In the genomic region with DNA sequence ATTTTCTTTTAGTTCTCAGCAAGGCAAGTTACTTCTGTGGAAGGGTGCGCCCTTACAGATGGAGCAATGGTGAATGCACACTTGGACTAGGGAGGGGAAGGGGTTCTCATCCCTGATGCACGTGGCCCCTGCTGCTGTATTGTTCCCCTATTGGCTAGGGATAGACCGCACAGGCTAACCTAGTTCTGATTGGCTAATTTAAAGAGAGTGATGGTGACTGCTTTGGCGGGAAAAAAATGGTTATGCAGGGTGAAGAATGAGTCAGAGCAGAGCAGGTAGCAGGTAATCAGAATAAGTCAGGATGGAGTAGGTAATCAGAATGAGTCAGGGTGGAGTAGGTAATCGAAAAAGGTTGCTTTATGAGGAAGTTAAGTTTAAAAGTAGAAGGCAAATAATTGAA, we compare ENCODE assay signal across 1 cellular context.
TF ChIP-seq lines count a peak whose summit lies in the region.

No MANE protein-coding gene starts in this region.

TF ChIP-seq in K562, 482 proteins besides CTCF, POLR2A, EP300 and RAD21 (continued from another document):
- TF ChIP-seq ZNF436 (CRISPR knock-in tag; IDR thresholded peaks at IDR 0.05) = no peak
- TF ChIP-seq, protein P1, sequence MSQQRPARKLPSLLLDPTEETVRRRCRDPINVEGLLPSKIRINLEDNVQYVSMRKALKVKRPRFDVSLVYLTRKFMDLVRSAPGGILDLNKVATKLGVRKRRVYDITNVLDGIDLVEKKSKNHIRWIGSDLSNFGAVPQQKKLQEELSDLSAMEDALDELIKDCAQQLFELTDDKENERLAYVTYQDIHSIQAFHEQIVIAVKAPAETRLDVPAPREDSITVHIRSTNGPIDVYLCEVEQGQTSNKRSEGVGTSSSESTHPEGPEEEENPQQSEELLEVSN (IDR thresholded peaks at IDR 0.05; ENCODE audit: borderline replicate concordance in 1 of 2, extremely low read depth in 1 of 2, insufficient read depth in 1 of 2, insufficient read length in 1 of 2, low read depth in 1 of 2, low read length in 1 of 2, poor library complexity in 1 of 2, severe bottlenecking in 1 of 2) = peak in 1 of 2 experiments; percentile 53
- no peak for TF ChIP-seq BRF1 (IDR thresholded peaks at IDR 0.05; ENCODE audit: borderline replicate concordance, extremely low read depth, insufficient read length)
- no peak for TF ChIP-seq HDAC1 (IDR thresholded peaks at IDR 0.05)
- peak; percentile 76 for TF ChIP-seq MYBL2 (IDR thresholded peaks at IDR 0.05; ENCODE audit: low read depth)
- no peak for TF ChIP-seq MYBL2 (CRISPR knock-in tag; IDR thresholded peaks at IDR 0.05; ENCODE audit: borderline replicate concordance)
- TF ChIP-seq PTTG1 (tag; IDR thresholded peaks at IDR 0.05; ENCODE audit: low read depth) = no peak
- TF ChIP-seq TCF7L2 (IDR thresholded peaks at IDR 0.05; ENCODE audit: low read depth, low read length) = no peak
- no peak for TF ChIP-seq ZNF232 (CRISPR knock-in tag; IDR thresholded peaks at IDR 0.05)
- TF ChIP-seq PHTF2 (CRISPR knock-in tag; IDR thresholded peaks at IDR 0.05) = no peak
- TF ChIP-seq ZNF408 (CRISPR knock-in tag; IDR thresholded peaks at IDR 0.05; ENCODE audit: low read depth) = no peak
- TF ChIP-seq, protein P2, sequence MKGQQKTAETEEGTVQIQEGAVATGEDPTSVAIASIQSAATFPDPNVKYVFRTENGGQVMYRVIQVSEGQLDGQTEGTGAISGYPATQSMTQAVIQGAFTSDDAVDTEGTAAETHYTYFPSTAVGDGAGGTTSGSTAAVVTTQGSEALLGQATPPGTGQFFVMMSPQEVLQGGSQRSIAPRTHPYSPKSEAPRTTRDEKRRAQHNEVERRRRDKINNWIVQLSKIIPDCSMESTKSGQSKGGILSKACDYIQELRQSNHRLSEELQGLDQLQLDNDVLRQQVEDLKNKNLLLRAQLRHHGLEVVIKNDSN (CRISPR knock-in tag; IDR thresholded peaks at IDR 0.05) = no peak
- TF ChIP-seq, protein P3, sequence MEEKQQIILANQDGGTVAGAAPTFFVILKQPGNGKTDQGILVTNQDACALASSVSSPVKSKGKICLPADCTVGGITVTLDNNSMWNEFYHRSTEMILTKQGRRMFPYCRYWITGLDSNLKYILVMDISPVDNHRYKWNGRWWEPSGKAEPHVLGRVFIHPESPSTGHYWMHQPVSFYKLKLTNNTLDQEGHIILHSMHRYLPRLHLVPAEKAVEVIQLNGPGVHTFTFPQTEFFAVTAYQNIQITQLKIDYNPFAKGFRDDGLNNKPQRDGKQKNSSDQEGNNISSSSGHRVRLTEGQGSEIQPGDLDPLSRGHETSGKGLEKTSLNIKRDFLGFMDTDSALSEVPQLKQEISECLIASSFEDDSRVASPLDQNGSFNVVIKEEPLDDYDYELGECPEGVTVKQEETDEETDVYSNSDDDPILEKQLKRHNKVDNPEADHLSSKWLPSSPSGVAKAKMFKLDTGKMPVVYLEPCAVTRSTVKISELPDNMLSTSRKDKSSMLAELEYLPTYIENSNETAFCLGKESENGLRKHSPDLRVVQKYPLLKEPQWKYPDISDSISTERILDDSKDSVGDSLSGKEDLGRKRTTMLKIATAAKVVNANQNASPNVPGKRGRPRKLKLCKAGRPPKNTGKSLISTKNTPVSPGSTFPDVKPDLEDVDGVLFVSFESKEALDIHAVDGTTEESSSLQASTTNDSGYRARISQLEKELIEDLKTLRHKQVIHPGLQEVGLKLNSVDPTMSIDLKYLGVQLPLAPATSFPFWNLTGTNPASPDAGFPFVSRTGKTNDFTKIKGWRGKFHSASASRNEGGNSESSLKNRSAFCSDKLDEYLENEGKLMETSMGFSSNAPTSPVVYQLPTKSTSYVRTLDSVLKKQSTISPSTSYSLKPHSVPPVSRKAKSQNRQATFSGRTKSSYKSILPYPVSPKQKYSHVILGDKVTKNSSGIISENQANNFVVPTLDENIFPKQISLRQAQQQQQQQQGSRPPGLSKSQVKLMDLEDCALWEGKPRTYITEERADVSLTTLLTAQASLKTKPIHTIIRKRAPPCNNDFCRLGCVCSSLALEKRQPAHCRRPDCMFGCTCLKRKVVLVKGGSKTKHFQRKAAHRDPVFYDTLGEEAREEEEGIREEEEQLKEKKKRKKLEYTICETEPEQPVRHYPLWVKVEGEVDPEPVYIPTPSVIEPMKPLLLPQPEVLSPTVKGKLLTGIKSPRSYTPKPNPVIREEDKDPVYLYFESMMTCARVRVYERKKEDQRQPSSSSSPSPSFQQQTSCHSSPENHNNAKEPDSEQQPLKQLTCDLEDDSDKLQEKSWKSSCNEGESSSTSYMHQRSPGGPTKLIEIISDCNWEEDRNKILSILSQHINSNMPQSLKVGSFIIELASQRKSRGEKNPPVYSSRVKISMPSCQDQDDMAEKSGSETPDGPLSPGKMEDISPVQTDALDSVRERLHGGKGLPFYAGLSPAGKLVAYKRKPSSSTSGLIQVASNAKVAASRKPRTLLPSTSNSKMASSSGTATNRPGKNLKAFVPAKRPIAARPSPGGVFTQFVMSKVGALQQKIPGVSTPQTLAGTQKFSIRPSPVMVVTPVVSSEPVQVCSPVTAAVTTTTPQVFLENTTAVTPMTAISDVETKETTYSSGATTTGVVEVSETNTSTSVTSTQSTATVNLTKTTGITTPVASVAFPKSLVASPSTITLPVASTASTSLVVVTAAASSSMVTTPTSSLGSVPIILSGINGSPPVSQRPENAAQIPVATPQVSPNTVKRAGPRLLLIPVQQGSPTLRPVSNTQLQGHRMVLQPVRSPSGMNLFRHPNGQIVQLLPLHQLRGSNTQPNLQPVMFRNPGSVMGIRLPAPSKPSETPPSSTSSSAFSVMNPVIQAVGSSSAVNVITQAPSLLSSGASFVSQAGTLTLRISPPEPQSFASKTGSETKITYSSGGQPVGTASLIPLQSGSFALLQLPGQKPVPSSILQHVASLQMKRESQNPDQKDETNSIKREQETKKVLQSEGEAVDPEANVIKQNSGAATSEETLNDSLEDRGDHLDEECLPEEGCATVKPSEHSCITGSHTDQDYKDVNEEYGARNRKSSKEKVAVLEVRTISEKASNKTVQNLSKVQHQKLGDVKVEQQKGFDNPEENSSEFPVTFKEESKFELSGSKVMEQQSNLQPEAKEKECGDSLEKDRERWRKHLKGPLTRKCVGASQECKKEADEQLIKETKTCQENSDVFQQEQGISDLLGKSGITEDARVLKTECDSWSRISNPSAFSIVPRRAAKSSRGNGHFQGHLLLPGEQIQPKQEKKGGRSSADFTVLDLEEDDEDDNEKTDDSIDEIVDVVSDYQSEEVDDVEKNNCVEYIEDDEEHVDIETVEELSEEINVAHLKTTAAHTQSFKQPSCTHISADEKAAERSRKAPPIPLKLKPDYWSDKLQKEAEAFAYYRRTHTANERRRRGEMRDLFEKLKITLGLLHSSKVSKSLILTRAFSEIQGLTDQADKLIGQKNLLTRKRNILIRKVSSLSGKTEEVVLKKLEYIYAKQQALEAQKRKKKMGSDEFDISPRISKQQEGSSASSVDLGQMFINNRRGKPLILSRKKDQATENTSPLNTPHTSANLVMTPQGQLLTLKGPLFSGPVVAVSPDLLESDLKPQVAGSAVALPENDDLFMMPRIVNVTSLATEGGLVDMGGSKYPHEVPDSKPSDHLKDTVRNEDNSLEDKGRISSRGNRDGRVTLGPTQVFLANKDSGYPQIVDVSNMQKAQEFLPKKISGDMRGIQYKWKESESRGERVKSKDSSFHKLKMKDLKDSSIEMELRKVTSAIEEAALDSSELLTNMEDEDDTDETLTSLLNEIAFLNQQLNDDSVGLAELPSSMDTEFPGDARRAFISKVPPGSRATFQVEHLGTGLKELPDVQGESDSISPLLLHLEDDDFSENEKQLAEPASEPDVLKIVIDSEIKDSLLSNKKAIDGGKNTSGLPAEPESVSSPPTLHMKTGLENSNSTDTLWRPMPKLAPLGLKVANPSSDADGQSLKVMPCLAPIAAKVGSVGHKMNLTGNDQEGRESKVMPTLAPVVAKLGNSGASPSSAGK (IDR thresholded peaks at IDR 0.05) = peak; percentile 24
- no peak for TF ChIP-seq SMARCA4 (IDR thresholded peaks at IDR 0.05)
- no peak for TF ChIP-seq U2AF2 (optimal IDR thresholded peaks at IDR 0.05; ENCODE audit: low read depth, low read length)
- TF ChIP-seq, protein P4, sequence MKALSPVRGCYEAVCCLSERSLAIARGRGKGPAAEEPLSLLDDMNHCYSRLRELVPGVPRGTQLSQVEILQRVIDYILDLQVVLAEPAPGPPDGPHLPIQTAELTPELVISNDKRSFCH (CRISPR knock-in tag; IDR thresholded peaks at IDR 0.05) = no peak
- TF ChIP-seq, protein P4 (tag; IDR thresholded peaks at IDR 0.05) = no peak
- no peak for TF ChIP-seq BACH1 (tag; IDR thresholded peaks at IDR 0.05)
- peak; percentile 21; the same call in 1 of the 2 replicates for TF ChIP-seq CC2D1A (IDR thresholded peaks at IDR 0.05)
